ENCODE assay signal across 35 cellular contexts in the genomic region with DNA sequence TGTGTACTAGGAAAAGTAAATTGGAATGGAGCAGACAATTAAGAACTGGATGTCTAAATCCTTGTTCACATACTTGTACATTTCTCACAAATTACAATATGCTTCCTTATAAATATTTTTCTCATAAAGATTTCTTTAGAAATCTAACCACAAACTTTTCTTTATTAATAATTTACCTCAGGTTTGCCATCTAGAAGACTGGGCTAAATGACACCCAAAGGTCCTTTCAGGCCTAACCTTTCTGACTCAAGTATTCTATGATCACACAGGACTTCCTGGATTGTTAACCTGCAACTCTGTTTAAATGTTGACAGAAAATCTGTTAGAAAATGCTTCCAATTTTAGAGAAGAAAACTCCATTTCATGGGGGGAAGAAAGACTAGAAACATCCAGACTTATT.
"Had no signal": no experiment of that assay in that cellular context is flagged by ENCODE, and none has a peak within 500 bp of the region (broad histone marks: within the 10 kb centered on the region; RNA-seq: fewer than 3 reads in every experiment).

No MANE protein-coding gene starts in this region.

- DNase-seq: Karpas-422, Kasumi-1, MG63, MM.1S, MV-4-11, NCI-H1048, NCI-H1092, NCI-H1092 treated with DMSO at 0.1 percent for 48 hours, NCI-H1105, NCI-H1105 treated with DMSO at 0.1 percent for 48 hours, NCI-H1417, NCI-H1417 treated with DMSO at 0.1 percent for 48 hours, NCI-H1436, NCI-H1436 treated with DMSO at 0.1 percent for 48 hours, NCI-H146, NCI-H1694, NCI-H1694 treated with DMSO at 0.1 percent for 48 hours, NCI-H187, NCI-H187 treated with DMSO at 0.1 percent for 48 hours, NCI-H1930, NCI-H2029, NCI-H2029 treated with DMSO at 0.1 percent for 48 hours, NCI-H2081, NCI-H2081 treated with DMSO at 0.1 percent for 48 hours, NCI-H2107, NCI-H2171, NCI-H2171 treated with DMSO at 0.1 percent for 48 hours, NCI-H2227 treated with DMSO at 0.1 percent for 48 hours, NCI-H226, NCI-H345, NCI-H446, NCI-H446 treated with DMSO at 0.1 percent for 48 hours, NCI-H510A, NCI-H510A treated with DMSO at 0.1 percent for 48 hours, NCI-H524 had no signal
